Comparison of ENCODE assay signal across 13 cellular contexts in genomic region chr12:68497112-68497511, GRCh38.
DNase-seq lines count a peak whose midpoint lies in the region; ATAC-seq and TF ChIP-seq lines count a peak whose summit lies in the region.
"Had no signal": no experiment of that assay in that cellular context is flagged by ENCODE, and none has a peak within 500 bp of the region (broad histone marks: within the 10 kb centered on the region; RNA-seq: fewer than 3 reads in every experiment).

No MANE protein-coding gene starts in this region.

- peak; percentile 58 for ATAC-seq in HG02870 (IDR thresholded peaks at IDR 0.05; ENCODE audit: unreplicated experiment)
- no peak for ATAC-seq in activated CD8-positive, alpha-beta T cell treated with anti-CD3 and anti-CD28 coated beads, Interleukin-2, amount 10 ng/mL, durations not matched to agents 7 days and 5 days

- peak overlapping the region; percentile 40 for H3K27ac ChIP-seq in smooth muscle cell (ENCODE audit: low read depth)
- H3K27ac ChIP-seq: neural progenitor cell had no signal

- peaks cover 4% of the 10 kb centered on the region for H3K9me3 Mint-ChIP-seq in activated CD4-positive, alpha-beta T cell treated with anti-CD3 and anti-CD28 coated beads, Interleukin-2, amount 10 ng/mL, durations not matched to agents 7 days and 5 days
- H3K9me3 Mint-ChIP-seq in activated CD8-positive, alpha-beta T cell treated with anti-CD3 and anti-CD28 coated beads, Interleukin-2, amount 10 ng/mL, durations not matched to agents 7 days and 5 days (ENCODE audit: insufficient read depth): no peaks in the 10 kb centered on the region
- H3K9me3 Mint-ChIP-seq: neural progenitor cell had no signal

- H3K36me3 ChIP-seq in smooth muscle cell (ENCODE audit: low read depth): no peaks in the 10 kb centered on the region
- H3K36me3 ChIP-seq: neural progenitor cell, stomach had no signal

- peak overlapping the region; percentile 42 for H3K27ac Mint-ChIP-seq in activated CD4-positive, alpha-beta T cell treated with anti-CD3 and anti-CD28 coated beads, Interleukin-2, amount 10 ng/mL, durations not matched to agents 7 days and 5 days
- H3K27ac Mint-ChIP-seq in activated CD8-positive, alpha-beta T cell treated with anti-CD3 and anti-CD28 coated beads, Interleukin-2, amount 10 ng/mL, durations not matched to agents 7 days and 5 days: peak overlapping the region; percentile 19
- H3K27ac Mint-ChIP-seq: neural progenitor cell had no signal

- no peaks in the 10 kb centered on the region for H4K20me1 ChIP-seq in smooth muscle cell (ENCODE audit: low read depth)

- peaks cover 12% of the 10 kb centered on the region for H3K4me1 ChIP-seq in smooth muscle cell (ENCODE audit: low read depth)
- H3K4me1 ChIP-seq: neural progenitor cell had no signal

- no peaks in the 10 kb centered on the region for H3K79me2 ChIP-seq in smooth muscle cell (ENCODE audit: low read depth)

- H3K4me1 Mint-ChIP-seq in activated CD4-positive, alpha-beta T cell treated with anti-CD3 and anti-CD28 coated beads, Interleukin-2, amount 10 ng/mL, durations not matched to agents 7 days and 5 days: peaks cover 23% of the 10 kb centered on the region
- peaks cover 16% of the 10 kb centered on the region for H3K4me1 Mint-ChIP-seq in activated CD8-positive, alpha-beta T cell treated with anti-CD3 and anti-CD28 coated beads, Interleukin-2, amount 10 ng/mL, durations not matched to agents 7 days and 5 days (ENCODE audit: low read depth)

- DNase-seq in activated CD4-positive, alpha-beta T cell treated with anti-CD3 and anti-CD28 coated beads, Interleukin-2, amount 10 ng/mL, durations not matched to agents 7 days and 5 days: no peak
- DNase-seq in activated CD4-positive, alpha-beta T cell treated with anti-CD3 and anti-CD28 coated beads, Interleukin-2, amount 50 U/mL, for 4 hours: no peak
- DNase-seq in activated CD8-positive, alpha-beta T cell treated with anti-CD3 and anti-CD28 coated beads, Interleukin-2, amount 10 ng/mL, durations not matched to agents 7 days and 5 days: no peak
- DNase-seq in smooth muscle cell (lab: John Stamatoyannopoulos, UW; ENCODE audit: unreplicated experiment) (no peak), iPS-NIHi11 (ENCODE audit: low spot score) (no peak), DMS 273 (lab: John Stamatoyannopoulos, UW; ENCODE audit: unreplicated experiment) (no peak), DMS79 treated with DMSO at 0.1 percent for 48 hours (lab: John Stamatoyannopoulos, UW) (no peak)
- DNase-seq: caudate nucleus, NCI-H1105, NCI-H526 treated with DMSO at 0.1 percent for 48 hours, stomach had no signal

- no peaks in the 10 kb centered on the region for H3K27me3 ChIP-seq in smooth muscle cell (ENCODE audit: low read depth)
- H3K27me3 ChIP-seq: neural progenitor cell, stomach had no signal

- no peak for TF ChIP-seq CTCF in smooth muscle cell (IDR thresholded peaks at IDR 0.05; ENCODE audit: borderline replicate concordance, insufficient read depth, poor library complexity, severe bottlenecking)

- H3K9ac ChIP-seq in smooth muscle cell (ENCODE audit: low read depth): no peak overlapping the region
- H3K9ac ChIP-seq: neural progenitor cell had no signal

- H3K4me3 Mint-ChIP-seq in activated CD4-positive, alpha-beta T cell treated with anti-CD3 and anti-CD28 coated beads, Interleukin-2, amount 10 ng/mL, durations not matched to agents 7 days and 5 days: no peak overlapping the region
- peak overlapping the region; percentile 7 for H3K4me3 Mint-ChIP-seq in activated CD8-positive, alpha-beta T cell treated with anti-CD3 and anti-CD28 coated beads, Interleukin-2, amount 10 ng/mL, durations not matched to agents 7 days and 5 days
- H3K4me3 Mint-ChIP-seq: neural progenitor cell had no signal

- peaks cover 2% of the 10 kb centered on the region for H3K36me3 Mint-ChIP-seq in activated CD4-positive, alpha-beta T cell treated with anti-CD3 and anti-CD28 coated beads, Interleukin-2, amount 10 ng/mL, durations not matched to agents 7 days and 5 days (ENCODE audit: low read depth)
- no peaks in the 10 kb centered on the region for H3K36me3 Mint-ChIP-seq in activated CD8-positive, alpha-beta T cell treated with anti-CD3 and anti-CD28 coated beads, Interleukin-2, amount 10 ng/mL, durations not matched to agents 7 days and 5 days (ENCODE audit: low read depth)
- H3K36me3 Mint-ChIP-seq: neural progenitor cell had no signal

- no peaks in the 10 kb centered on the region for H3K9me3 ChIP-seq in smooth muscle cell (replicated peaks; ENCODE audit: low read depth)
- H3K9me3 ChIP-seq: stomach had no signal

- H3K4me3 ChIP-seq in smooth muscle cell: no peak overlapping the region
- H3K4me3 ChIP-seq: neural progenitor cell, stomach had no signal

- H3F3A ChIP-seq in smooth muscle cell (ENCODE audit: low read depth): peaks cover 4% of the 10 kb centered on the region

- POLR2A ChIA-PET in activated CD4-positive, alpha-beta T cell treated with anti-CD3 and anti-CD28 coated beads, Interleukin-2, amount 10 ng/mL, durations not matched to agents 7 days and 5 days (lab: Charles Lee): no interaction called here
- POLR2A ChIA-PET in activated CD8-positive, alpha-beta T cell treated with anti-CD3 and anti-CD28 coated beads, Interleukin-2, amount 10 ng/mL, durations not matched to agents 7 days and 5 days (lab: Charles Lee): interaction anchor here (1.4 kb wide), 1 partner anchor 114 kb away, joined by 5 read pairs; the partner anchor contains the start of gene RAP1B

- H2AFZ ChIP-seq in smooth muscle cell (ENCODE audit: low read depth): no peak overlapping the region
- H2AFZ ChIP-seq: neural progenitor cell had no signal

- CTCF ChIA-PET in activated CD4-positive, alpha-beta T cell treated with anti-CD3 and anti-CD28 coated beads, Interleukin-2, amount 10 ng/mL, durations not matched to agents 7 days and 5 days (lab: Charles Lee): interaction anchor here (0.9 to 1.5 kb wide), 3 partner anchors 13 to 40 kb away, joined by 3 to 6 read pairs (median 4); no protein-coding TSS in a partner anchor
- CTCF ChIA-PET in activated CD8-positive, alpha-beta T cell treated with anti-CD3 and anti-CD28 coated beads, Interleukin-2, amount 10 ng/mL, durations not matched to agents 7 days and 5 days (lab: Charles Lee): interaction anchor here (0.7 to 1.8 kb wide), 4 partner anchors 14 to 45 kb away, joined by 3 to 4 read pairs (median 4); no protein-coding TSS in a partner anchor

- H3K27me3 Mint-ChIP-seq in activated CD4-positive, alpha-beta T cell treated with anti-CD3 and anti-CD28 coated beads, Interleukin-2, amount 10 ng/mL, durations not matched to agents 7 days and 5 days: no peaks in the 10 kb centered on the region
- H3K27me3 Mint-ChIP-seq in activated CD8-positive, alpha-beta T cell treated with anti-CD3 and anti-CD28 coated beads, Interleukin-2, amount 10 ng/mL, durations not matched to agents 7 days and 5 days (ENCODE audit: low read depth): no peaks in the 10 kb centered on the region

- 96% methylated on average over 4 of the region's 4 CpGs for WGBS in smooth muscle cell (ENCODE audit: low lambda C conversion rate)

- peak overlapping the region; percentile 37 for H3K4me2 ChIP-seq in smooth muscle cell
- H3K4me2 ChIP-seq: neural progenitor cell had no signal
